21 cellular contexts compared by ENCODE assay signal in genomic region chr2:7027961-7028655, GRCh38.
DNase-seq lines count a peak whose midpoint lies in the region; ATAC-seq and TF ChIP-seq lines count a peak whose summit lies in the region.
"Had no signal": no experiment of that assay in that cellular context is flagged by ENCODE, and none has a peak within 500 bp of the region (broad histone marks: within the 10 kb centered on the region; RNA-seq: fewer than 3 reads in every experiment).

No MANE protein-coding gene starts in this region.

- no peak for TF ChIP-seq CTCF in psoas muscle (IDR thresholded peaks at IDR 0.05)

- WGBS in right cardiac atrium, result 88% methylated on average over 14 of the region's 14 CpGs
- 82 to 85% (median 84%) methylated on average over 14 of the region's 14 CpGs for WGBS in psoas muscle, 3 donors

- H3K36me3 ChIP-seq in psoas muscle (ENCODE audit: insufficient read depth in 1 of 2, low read depth in 1 of 2), result peaks cover 0 to 14% of the 10 kb centered on the region in 2 donors
- H3K36me3 ChIP-seq: ovary had no signal

- H3K4me1 ChIP-seq in right cardiac atrium (ENCODE audit: control insufficient read depth, insufficient read depth, low read length), result peaks cover 5% of the 10 kb centered on the region
- peaks cover 15% of the 10 kb centered on the region for H3K4me1 ChIP-seq in psoas muscle
- H3K4me1 ChIP-seq: suprapubic skin had no signal

- H3K9me3 ChIP-seq in right cardiac atrium (ENCODE audit: control insufficient read depth, low read length), result no peaks in the 10 kb centered on the region
- no peaks in the 10 kb centered on the region for H3K9me3 ChIP-seq in psoas muscle
- H3K9me3 ChIP-seq: ovary, SK-N-SH, suprapubic skin had no signal

- intact Hi-C loops in right cardiac atrium (cut with DNase I), result no loop called here
- intact Hi-C loops in left cardiac atrium (cut with DNase I), result loop anchor here in 1 of 2 donors (5.0 kb wide), 1 partner anchor 111 kb away; the partner anchor contains the start of gene RNF144A
- intact Hi-C loops in psoas muscle (cut with DNase I), result loop anchor here in 1 of 2 donors (5.0 kb wide), 1 partner anchor 116 kb away; no protein-coding TSS in a partner anchor

- H3K27me3 ChIP-seq in right cardiac atrium (ENCODE audit: control insufficient read depth, insufficient read depth) (no peaks in the 10 kb centered on the region), psoas muscle (ENCODE audit: insufficient read depth in 3 of 3, low read length in 2 of 3) (no peaks in the 10 kb centered on the region)
- H3K27me3 ChIP-seq: ovary, suprapubic skin had no signal

- H3K4me3 ChIP-seq in right cardiac atrium (ENCODE audit: low read length), result no peak overlapping the region
- H3K4me3 ChIP-seq in psoas muscle, result no peak overlapping the region
- H3K4me3 ChIP-seq: ovary, suprapubic skin had no signal

- DNase-seq in right cardiac atrium (no peak), left cardiac atrium (no peak), left kidney (ENCODE audit: low read depth, low spot score) (peak; percentile 29), psoas muscle (no peak), activated T-cell treated with anti-CD3 and anti-CD28 coated beads for 4 hours (no peak)
- DNase-seq: activated CD4-positive, alpha-beta memory T cell treated with anti-CD3 and anti-CD28 coated beads, Interleukin-2, amount 10 ng/mL, durations not matched to agents 7 days and 5 days; activated T-cell treated with anti-CD3 and anti-CD28 coated beads, Interleukin-2, amount 50 U/mL, for 1 hour; aorta; central memory CD4-positive, alpha-beta T cell; erythroblast; GF-D8; islet precursor cell; KG1; NCI-H2227 treated with DMSO at 0.1 percent for 48 hours; NCI-H748 treated with DMSO at 0.1 percent for 48 hours; ovary; SK-N-SH had no signal

- no peak for ATAC-seq in right cardiac atrium
- ATAC-seq in left cardiac atrium, result no peak
- no peak for ATAC-seq in psoas muscle
- ATAC-seq in GM18861 (IDR thresholded peaks at IDR 0.05; ENCODE audit: unreplicated experiment), result no peak
- no peak for ATAC-seq in HG03439 (IDR thresholded peaks at IDR 0.05; ENCODE audit: unreplicated experiment)

- H3K27ac ChIP-seq in right cardiac atrium (ENCODE audit: low read length) (peak overlapping the region; percentile 69), psoas muscle (peak overlapping the region; percentile 44)
- H3K27ac ChIP-seq: suprapubic skin, VCaP had no signal
